ENCODE assay signal across 8 cellular contexts in the genomic region with DNA sequence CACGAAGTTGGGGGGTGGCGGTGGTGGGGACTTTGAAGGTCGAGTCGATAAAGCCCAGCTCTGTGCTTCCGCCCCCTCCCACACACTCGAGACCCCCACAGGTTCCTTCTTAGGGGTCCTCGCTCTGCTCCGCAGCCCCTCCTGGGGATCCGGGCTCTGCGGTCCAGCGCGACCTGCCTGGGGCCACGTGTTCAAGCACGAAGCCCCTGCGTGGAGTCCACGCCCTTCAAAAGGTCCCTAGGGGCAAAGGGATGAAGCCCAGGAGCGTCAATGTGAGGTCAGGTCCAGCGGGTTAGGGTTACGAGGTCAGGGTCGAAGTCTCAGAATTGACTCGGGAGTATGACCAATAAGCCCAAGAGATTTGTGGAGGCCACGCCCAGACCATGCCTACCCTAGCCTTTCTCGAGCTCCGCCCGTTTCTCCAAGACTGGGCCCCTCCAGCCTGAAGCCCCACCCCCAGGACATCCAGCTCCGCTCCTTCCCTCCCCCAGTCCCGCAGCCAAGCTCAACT. TPM values are rescaled to one million over a fixed set of nuclear protein-coding genes. Genes with fewer than 3 reads are reported as not detected.
A peak's percentile ranks its signal among the peaks of the same experiment; 100 is the strongest.
DNase-seq lines count a peak whose midpoint lies in the region; ATAC-seq and TF ChIP-seq lines count a peak whose summit lies in the region.

No MANE protein-coding gene starts in this region.

- DNase-seq in T-helper 2 cell treated with Interferon-gamma antibody and Interleukin-4, amounts not matched to agents 5 μg/mL and 100 μg/mL, for 36 hours (ENCODE audit: low spot score) = peak; percentile 26
- DNase-seq in T-helper 2 cell (no peak), mammary epithelial cell (peak; percentile 52), kidney epithelial cell (ENCODE audit: low read depth) (no peak), medulla oblongata (ENCODE audit: extremely low spot score) (no peak)

- ATAC-seq in stimulated activated memory B cell treated with anti-CD40 and anti-IgM and Interleukin-4, amounts not matched to agents 10 μg/mL and 1 μg/mL and 100 μg/mL, for 72 hours = peak; percentile 36
- no peak for ATAC-seq in HG03432 (IDR thresholded peaks at IDR 0.05; ENCODE audit: unreplicated experiment)

- H3K4me3 ChIP-seq in OCI-LY1 (ENCODE audit: low read depth, low read length, poor library complexity, severe bottlenecking) (no peak overlapping the region), mammary epithelial cell (replicated peaks in 1 of 3; ENCODE audit: insufficient read depth in 1 of 3, low read depth in 2 of 3, low read length in 3 of 3) (peak overlapping the region; percentile 35 to 45 (median 42)), kidney epithelial cell (ENCODE audit: low read depth, low read length) (peak overlapping the region; percentile 2)

- H3K79me2 ChIP-seq in OCI-LY1 (ENCODE audit: insufficient read depth, low read length) (no peaks in the 10 kb centered on the region), mammary epithelial cell (ENCODE audit: insufficient read depth, low read length) (no peaks in the 10 kb centered on the region)

- 4% methylated on average over 16 of the region's 27 CpGs for WGBS in mammary epithelial cell (ENCODE audit: low coverage, missing lambda C conversion rate)

- no peaks in the 10 kb centered on the region for H3F3A ChIP-seq in OCI-LY1 (ENCODE audit: insufficient read depth, low read length)

- H3K9me3 Mint-ChIP-seq in T-helper 2 cell treated with Interferon-gamma antibody and Interleukin-4, amounts not matched to agents 5 μg/mL and 100 μg/mL, for 36 hours = no peaks in the 10 kb centered on the region
- H3K9me3 Mint-ChIP-seq in stimulated activated memory B cell treated with anti-CD40 and anti-IgM and Interleukin-4, amounts not matched to agents 10 μg/mL and 1 μg/mL and 100 μg/mL, for 72 hours = no peaks in the 10 kb centered on the region

- intact Hi-C loops in mammary epithelial cell (cut with micrococcal nuclease) = loop anchor here (2.0 kb wide), 1 partner anchor 25 kb away; no protein-coding TSS in a partner anchor

- H3K9me3 ChIP-seq in OCI-LY1 (ENCODE audit: low read length) = no peaks in the 10 kb centered on the region
- no peaks in the 10 kb centered on the region for H3K9me3 ChIP-seq in mammary epithelial cell (replicated peaks; ENCODE audit: insufficient read depth, low read length)

- H3K4me1 Mint-ChIP-seq in T-helper 2 cell treated with Interferon-gamma antibody and Interleukin-4, amounts not matched to agents 5 μg/mL and 100 μg/mL, for 36 hours (ENCODE audit: low read depth) = peaks cover 8% of the 10 kb centered on the region
- peaks cover 25% of the 10 kb centered on the region for H3K4me1 Mint-ChIP-seq in stimulated activated memory B cell treated with anti-CD40 and anti-IgM and Interleukin-4, amounts not matched to agents 10 μg/mL and 1 μg/mL and 100 μg/mL, for 72 hours

- CTCF ChIA-PET in mammary epithelial cell (lab: Charles Lee; ENCODE audit: low non-redundant PET) = no interaction called here

- H4K20me1 ChIP-seq in OCI-LY1 (ENCODE audit: insufficient read depth, low read length) = no peaks in the 10 kb centered on the region
- no peaks in the 10 kb centered on the region for H4K20me1 ChIP-seq in mammary epithelial cell (ENCODE audit: insufficient read depth, low read length)

- TF ChIP-seq CTCF in OCI-LY1 (IDR thresholded peaks at IDR 0.05; ENCODE audit: low read length) (no peak), mammary epithelial cell (conservative IDR thresholded peaks at IDR 0.05 in 1 of 2, IDR thresholded peaks at IDR 0.05 in 1 of 2; ENCODE audit: extremely low read depth in 1 of 2, insufficient read depth in 1 of 2, low read depth in 1 of 2, low read length in 2 of 2) (no peak), kidney epithelial cell (IDR thresholded peaks at IDR 0.05; ENCODE audit: insufficient read depth, low read length, poor library complexity, severe bottlenecking) (no peak)

- no TSS peak for BruUV-seq in mammary epithelial cell (replicated peaks; lab: Mats Ljungman, UMichigan)

- H3K4me2 ChIP-seq in OCI-LY1 (ENCODE audit: low read length) (0 out of 2 replicates have a peak overlapping the region, but pooled peaks have one; percentile 37), mammary epithelial cell (ENCODE audit: insufficient read depth, low read depth, low read length) (peak overlapping the region; percentile 94)

- no peak overlapping the region for H3K9ac ChIP-seq in OCI-LY1 (ENCODE audit: low read length)
- H3K9ac ChIP-seq in mammary epithelial cell (ENCODE audit: insufficient read depth, low read length) = no peak overlapping the region

- H2AFZ ChIP-seq in OCI-LY1 (ENCODE audit: low read length) (no peak overlapping the region), mammary epithelial cell (ENCODE audit: low read depth, low read length) (peak overlapping the region; percentile 78)

- peaks cover 10% of the 10 kb centered on the region for H3K4me1 ChIP-seq in OCI-LY1 (ENCODE audit: insufficient read depth, low read length, severe bottlenecking)
- H3K4me1 ChIP-seq in mammary epithelial cell (ENCODE audit: insufficient read depth, low read length) = peaks cover 18% of the 10 kb centered on the region

- H3K27me3 ChIP-seq in OCI-LY1 (ENCODE audit: insufficient read depth, low read length) (no peaks in the 10 kb centered on the region; the same call in 1 of the 2 replicates), mammary epithelial cell (ENCODE audit: insufficient read depth, low read length) (peaks cover 23% of the 10 kb centered on the region), kidney epithelial cell (ENCODE audit: control insufficient read depth, insufficient read depth, low read length) (peaks cover 69% of the 10 kb centered on the region)

- no peaks in the 10 kb centered on the region for H3K36me3 Mint-ChIP-seq in T-helper 2 cell treated with Interferon-gamma antibody and Interleukin-4, amounts not matched to agents 5 μg/mL and 100 μg/mL, for 36 hours (ENCODE audit: low read depth)
- H3K36me3 Mint-ChIP-seq in stimulated activated memory B cell treated with anti-CD40 and anti-IgM and Interleukin-4, amounts not matched to agents 10 μg/mL and 1 μg/mL and 100 μg/mL, for 72 hours = peaks cover 21% of the 10 kb centered on the region

- H3K27ac ChIP-seq in OCI-LY1 (ENCODE audit: low read depth, low read length, poor library complexity, severe bottlenecking) (no peak overlapping the region), mammary epithelial cell (ENCODE audit: insufficient read depth, low read depth, low read length) (no peak overlapping the region)

- peaks cover 57% of the 10 kb centered on the region for H3K27me3 Mint-ChIP-seq in T-helper 2 cell treated with Interferon-gamma antibody and Interleukin-4, amounts not matched to agents 5 μg/mL and 100 μg/mL, for 36 hours (ENCODE audit: low read depth)
- peaks cover 71% of the 10 kb centered on the region for H3K27me3 Mint-ChIP-seq in stimulated activated memory B cell treated with anti-CD40 and anti-IgM and Interleukin-4, amounts not matched to agents 10 μg/mL and 1 μg/mL and 100 μg/mL, for 72 hours

- H3K9me2 ChIP-seq in OCI-LY1 (ENCODE audit: low read depth, low read length) = no peaks in the 10 kb centered on the region

- no peaks in the 10 kb centered on the region for H3K36me3 ChIP-seq in OCI-LY1 (ENCODE audit: insufficient read depth, low read length)
- H3K36me3 ChIP-seq in mammary epithelial cell (ENCODE audit: insufficient read depth, low read length) = no peaks in the 10 kb centered on the region
- H3K36me3 ChIP-seq in kidney epithelial cell (ENCODE audit: control insufficient read depth, insufficient read depth, low read length) = no peaks in the 10 kb centered on the region

- dilution Hi-C loops in mammary epithelial cell (cut with HindIII; ENCODE audit: low sequenced_read_pairs) = no loop called here

- peak overlapping the region; percentile 76 for H3K4me3 Mint-ChIP-seq in T-helper 2 cell treated with Interferon-gamma antibody and Interleukin-4, amounts not matched to agents 5 μg/mL and 100 μg/mL, for 36 hours
- H3K4me3 Mint-ChIP-seq in stimulated activated memory B cell treated with anti-CD40 and anti-IgM and Interleukin-4, amounts not matched to agents 10 μg/mL and 1 μg/mL and 100 μg/mL, for 72 hours = peak overlapping the region; percentile 85

- in situ Hi-C loops in mammary epithelial cell (cut with MboI; ENCODE audit: low sequenced_read_pairs in 2 of 2) = no loop called here

- no peak overlapping the region for H3K27ac Mint-ChIP-seq in T-helper 2 cell treated with Interferon-gamma antibody and Interleukin-4, amounts not matched to agents 5 μg/mL and 100 μg/mL, for 36 hours
- H3K27ac Mint-ChIP-seq in stimulated activated memory B cell treated with anti-CD40 and anti-IgM and Interleukin-4, amounts not matched to agents 10 μg/mL and 1 μg/mL and 100 μg/mL, for 72 hours = no peak overlapping the region

RNA-seq across cellular contexts. Expression of gene CACNA1G, which starts 0.8 kb away (rescaled TPM):
- total RNA-seq in mammary epithelial cell = under 1 TPM in 1 of 2 donors, not detected in 1; 0.09 TPM
- polyA plus RNA-seq in mammary epithelial cell = 0.03 TPM
- not detected for polyA minus RNA-seq in mammary epithelial cell
- total RNA-seq in kidney epithelial cell = 0.07 TPM in 1 of 2 replicates, not detected in the other

RNA-seq across cellular contexts. Expression of gene SPATA20, which starts 12.8 kb away (rescaled TPM):
- total RNA-seq in mammary epithelial cell = 10 to 100 TPM; 65.6 to 79.9 TPM
- 28.9 TPM for polyA plus RNA-seq in mammary epithelial cell
- 24.6 TPM for polyA minus RNA-seq in mammary epithelial cell
- 58.9 and 79.4 TPM in 2 replicates for total RNA-seq in kidney epithelial cell

RNA-seq across cellular contexts. Expression of gene EPN3, which starts 27.2 kb away (rescaled TPM):
- 10 to 100 TPM; 12.2 to 70.7 TPM for total RNA-seq in mammary epithelial cell
- polyA plus RNA-seq in mammary epithelial cell = 101 TPM
- polyA minus RNA-seq in mammary epithelial cell = 151 TPM
- 0.62 and 0.84 TPM in 2 replicates for total RNA-seq in kidney epithelial cell

RNA-seq across cellular contexts. Expression of gene MYCBPAP, which starts 51.5 kb away (rescaled TPM):
- 1 to 10 TPM in 1 of 2 donors, under 1 TPM in 1; 0.50 to 9.6 TPM for total RNA-seq in mammary epithelial cell
- polyA plus RNA-seq in mammary epithelial cell = 4.5 TPM
- polyA minus RNA-seq in mammary epithelial cell = not detected
- 0.14 and 0.50 TPM in 2 replicates for total RNA-seq in kidney epithelial cell

Comparison
In these comparisons a context has a peak if more than half of its experiments do, and no peak if none do; other contexts are left out.
1. DNase-seq: peak in T-helper 2 cell treated with Interferon-gamma antibody and Interleukin-4, amounts not matched to agents 5 μg/mL and 100 μg/mL, for 36 hours (single experiment) and mammary epithelial cell (single experiment); none in T-helper 2 cell (0 of 5), kidney epithelial cell (single experiment) and medulla oblongata (single experiment).